Comparison of ENCODE assay signal across 1 cellular context in the genomic region with DNA sequence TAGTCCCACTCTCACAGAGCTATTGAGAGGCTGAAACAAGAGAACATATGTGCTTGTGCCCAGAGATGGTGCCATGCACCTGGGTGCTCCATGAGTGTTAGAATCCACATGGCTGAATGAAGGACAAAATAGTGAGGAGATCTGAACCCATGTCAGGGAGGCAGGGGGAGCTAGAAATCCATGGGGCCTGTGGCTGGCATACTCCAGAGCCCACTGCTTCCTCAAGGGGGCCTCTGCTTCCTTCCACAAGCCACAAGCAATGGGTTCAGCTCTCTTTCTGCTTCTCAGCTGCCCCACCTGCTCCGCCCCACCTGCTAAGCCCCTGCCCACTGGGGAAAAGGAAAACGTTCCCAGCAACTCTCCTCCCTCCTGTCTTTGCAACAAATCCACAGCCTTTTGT.
TF ChIP-seq lines count a peak whose summit lies in the region.

No MANE protein-coding gene starts in this region.

TF ChIP-seq in GM23338, 12 proteins besides CTCF, POLR2A, EP300 and RAD21 (continued from another document):
- TF ChIP-seq, protein P1, sequence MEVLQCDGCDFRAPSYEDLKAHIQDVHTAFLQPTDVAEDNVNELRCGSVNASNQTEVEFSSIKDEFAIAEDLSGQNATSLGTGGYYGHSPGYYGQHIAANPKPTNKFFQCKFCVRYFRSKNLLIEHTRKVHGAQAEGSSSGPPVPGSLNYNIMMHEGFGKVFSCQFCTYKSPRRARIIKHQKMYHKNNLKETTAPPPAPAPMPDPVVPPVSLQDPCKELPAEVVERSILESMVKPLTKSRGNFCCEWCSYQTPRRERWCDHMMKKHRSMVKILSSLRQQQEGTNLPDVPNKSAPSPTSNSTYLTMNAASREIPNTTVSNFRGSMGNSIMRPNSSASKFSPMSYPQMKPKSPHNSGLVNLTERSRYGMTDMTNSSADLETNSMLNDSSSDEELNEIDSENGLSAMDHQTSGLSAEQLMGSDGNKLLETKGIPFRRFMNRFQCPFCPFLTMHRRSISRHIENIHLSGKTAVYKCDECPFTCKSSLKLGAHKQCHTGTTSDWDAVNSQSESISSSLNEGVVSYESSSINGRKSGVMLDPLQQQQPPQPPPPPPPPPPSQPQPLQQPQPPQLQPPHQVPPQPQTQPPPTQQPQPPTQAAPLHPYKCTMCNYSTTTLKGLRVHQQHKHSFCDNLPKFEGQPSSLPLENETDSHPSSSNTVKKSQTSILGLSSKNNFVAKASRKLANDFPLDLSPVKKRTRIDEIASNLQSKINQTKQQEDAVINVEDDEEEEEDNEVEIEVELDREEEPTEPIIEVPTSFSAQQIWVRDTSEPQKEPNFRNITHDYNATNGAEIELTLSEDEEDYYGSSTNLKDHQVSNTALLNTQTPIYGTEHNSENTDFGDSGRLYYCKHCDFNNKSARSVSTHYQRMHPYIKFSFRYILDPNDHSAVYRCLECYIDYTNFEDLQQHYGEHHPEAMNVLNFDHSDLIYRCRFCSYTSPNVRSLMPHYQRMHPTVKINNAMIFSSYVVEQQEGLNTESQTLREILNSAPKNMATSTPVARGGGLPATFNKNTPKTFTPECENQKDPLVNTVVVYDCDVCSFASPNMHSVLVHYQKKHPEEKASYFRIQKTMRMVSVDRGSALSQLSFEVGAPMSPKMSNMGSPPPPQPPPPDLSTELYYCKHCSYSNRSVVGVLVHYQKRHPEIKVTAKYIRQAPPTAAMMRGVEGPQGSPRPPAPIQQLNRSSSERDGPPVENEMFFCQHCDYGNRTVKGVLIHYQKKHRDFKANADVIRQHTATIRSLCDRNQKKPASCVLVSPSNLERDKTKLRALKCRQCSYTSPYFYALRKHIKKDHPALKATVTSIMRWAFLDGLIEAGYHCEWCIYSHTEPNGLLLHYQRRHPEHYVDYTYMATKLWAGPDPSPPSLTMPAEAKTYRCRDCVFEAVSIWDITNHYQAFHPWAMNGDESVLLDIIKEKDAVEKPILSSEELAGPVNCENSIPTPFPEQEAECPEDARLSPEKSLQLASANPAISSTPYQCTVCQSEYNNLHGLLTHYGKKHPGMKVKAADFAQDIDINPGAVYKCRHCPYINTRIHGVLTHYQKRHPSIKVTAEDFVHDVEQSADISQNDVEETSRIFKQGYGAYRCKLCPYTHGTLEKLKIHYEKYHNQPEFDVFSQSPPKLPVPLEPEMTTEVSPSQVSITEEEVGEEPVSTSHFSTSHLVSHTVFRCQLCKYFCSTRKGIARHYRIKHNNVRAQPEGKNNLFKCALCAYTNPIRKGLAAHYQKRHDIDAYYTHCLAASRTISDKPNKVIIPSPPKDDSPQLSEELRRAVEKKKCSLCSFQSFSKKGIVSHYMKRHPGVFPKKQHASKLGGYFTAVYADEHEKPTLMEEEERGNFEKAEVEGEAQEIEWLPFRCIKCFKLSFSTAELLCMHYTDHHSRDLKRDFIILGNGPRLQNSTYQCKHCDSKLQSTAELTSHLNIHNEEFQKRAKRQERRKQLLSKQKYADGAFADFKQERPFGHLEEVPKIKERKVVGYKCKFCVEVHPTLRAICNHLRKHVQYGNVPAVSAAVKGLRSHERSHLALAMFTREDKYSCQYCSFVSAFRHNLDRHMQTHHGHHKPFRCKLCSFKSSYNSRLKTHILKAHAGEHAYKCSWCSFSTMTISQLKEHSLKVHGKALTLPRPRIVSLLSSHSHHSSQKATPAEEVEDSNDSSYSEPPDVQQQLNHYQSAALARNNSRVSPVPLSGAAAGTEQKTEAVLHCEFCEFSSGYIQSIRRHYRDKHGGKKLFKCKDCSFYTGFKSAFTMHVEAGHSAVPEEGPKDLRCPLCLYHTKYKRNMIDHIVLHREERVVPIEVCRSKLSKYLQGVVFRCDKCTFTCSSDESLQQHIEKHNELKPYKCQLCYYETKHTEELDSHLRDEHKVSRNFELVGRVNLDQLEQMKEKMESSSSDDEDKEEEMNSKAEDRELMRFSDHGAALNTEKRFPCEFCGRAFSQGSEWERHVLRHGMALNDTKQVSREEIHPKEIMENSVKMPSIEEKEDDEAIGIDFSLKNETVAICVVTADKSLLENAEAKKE (CRISPR knock-in tag; IDR thresholded peaks at IDR 0.05): no peak
- TF ChIP-seq STAT1 (IDR thresholded peaks at IDR 0.05; ENCODE audit: unreplicated experiment) (no peak), REST (IDR thresholded peaks at IDR 0.05; ENCODE audit: unreplicated experiment) (no peak), ZNF331 (CRISPR knock-in tag; IDR thresholded peaks at IDR 0.05; ENCODE audit: low read depth) (no peak), POLR2AphosphoS5 (IDR thresholded peaks at IDR 0.05; ENCODE audit: low read depth) (no peak), CREB1 (CRISPR knock-in tag; IDR thresholded peaks at IDR 0.05; ENCODE audit: low read depth) (no peak), EZH2phosphoT487 (IDR thresholded peaks at IDR 0.05; ENCODE audit: unreplicated experiment) (no peak), EZH2 (IDR thresholded peaks at IDR 0.05; ENCODE audit: low read depth, unreplicated experiment) (no peak)
- TF ChIP-seq, protein P2, sequence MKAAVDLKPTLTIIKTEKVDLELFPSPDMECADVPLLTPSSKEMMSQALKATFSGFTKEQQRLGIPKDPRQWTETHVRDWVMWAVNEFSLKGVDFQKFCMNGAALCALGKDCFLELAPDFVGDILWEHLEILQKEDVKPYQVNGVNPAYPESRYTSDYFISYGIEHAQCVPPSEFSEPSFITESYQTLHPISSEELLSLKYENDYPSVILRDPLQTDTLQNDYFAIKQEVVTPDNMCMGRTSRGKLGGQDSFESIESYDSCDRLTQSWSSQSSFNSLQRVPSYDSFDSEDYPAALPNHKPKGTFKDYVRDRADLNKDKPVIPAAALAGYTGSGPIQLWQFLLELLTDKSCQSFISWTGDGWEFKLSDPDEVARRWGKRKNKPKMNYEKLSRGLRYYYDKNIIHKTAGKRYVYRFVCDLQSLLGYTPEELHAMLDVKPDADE (IDR thresholded peaks at IDR 0.05): no peak
